In the genomic region with DNA sequence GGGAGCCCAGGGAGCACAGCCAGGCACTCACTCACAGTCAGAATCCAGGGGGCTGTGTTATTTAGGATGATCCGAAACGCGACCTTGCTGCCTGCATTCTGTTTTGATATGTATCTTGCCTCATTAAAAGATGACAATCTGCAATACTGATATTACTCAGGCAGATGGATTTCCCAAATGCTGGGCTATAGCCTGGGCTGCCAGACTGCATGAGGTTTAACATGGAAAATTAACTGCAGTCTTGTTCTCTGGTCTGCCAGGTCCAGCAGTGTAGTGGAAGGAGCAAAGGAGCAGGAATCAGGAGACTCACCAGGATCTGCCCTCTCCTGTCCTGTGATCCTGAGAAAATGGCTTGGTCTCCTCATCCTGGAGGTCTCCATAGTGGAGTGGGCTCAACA, we compare ENCODE assay signal across 23 cellular contexts.
"Had no signal": no experiment of that assay in that cellular context is flagged by ENCODE, and none has a peak within 500 bp of the region (broad histone marks: within the 10 kb centered on the region; RNA-seq: fewer than 3 reads in every experiment).

No MANE protein-coding gene starts in this region.

- H3K36me3 ChIP-seq: esophagus squamous epithelium, left ventricle myocardium inferior, neural progenitor cell, right lobe of liver, suprapubic skin, thyroid gland, upper lobe of left lung had no signal

- H3K27me3 ChIP-seq: esophagus squamous epithelium, neural progenitor cell, right lobe of liver, suprapubic skin, thyroid gland, upper lobe of left lung had no signal

- H3K4me1 Mint-ChIP-seq: immature natural killer cell; memory B cell; mesothelial cell of epicardium; naive B cell; stimulated activated naive B cell treated with anti-CD40 and anti-IgM and Interleukin-4, amounts not matched to agents 10 μg/mL and 1 μg/mL and 100 μg/mL, for 72 hours had no signal

- H3K4me3 ChIP-seq: coronary artery, esophagus squamous epithelium, left ventricle myocardium inferior, lung, mucosa of descending colon, neural progenitor cell, right lobe of liver, suprapubic skin, thyroid gland, upper lobe of left lung had no signal

- H3K4me1 ChIP-seq: esophagus squamous epithelium, left ventricle myocardium inferior, parathyroid adenoma, right lobe of liver, suprapubic skin, thyroid gland, upper lobe of left lung had no signal

- H3K27ac ChIP-seq: coronary artery, esophagus squamous epithelium, left ventricle myocardium inferior, neural progenitor cell, parathyroid adenoma, right lobe of liver, suprapubic skin, thyroid gland, upper lobe of left lung had no signal

- H3K9me3 ChIP-seq: left ventricle myocardium inferior, mucosa of descending colon, right lobe of liver, thyroid gland, upper lobe of left lung had no signal

- H3K27ac Mint-ChIP-seq: effector memory CD8-positive, alpha-beta T cell; immature natural killer cell; memory B cell; mesothelial cell of epicardium; naive B cell; nephron; neural progenitor cell; progenitor cell of endocrine pancreas; stimulated activated naive B cell treated with anti-CD40 and anti-IgM and Interleukin-4, amounts not matched to agents 10 μg/mL and 1 μg/mL and 100 μg/mL, for 72 hours; stimulated activated naive CD8-positive, alpha-beta T cell treated with anti-CD3 and anti-CD28 coated beads, Interleukin-15, Interleukin-2, amounts not matched to agents 100 ng/mL and 50 ng/mL, for 24 hours had no signal

- H3K9me3 Mint-ChIP-seq: effector memory CD8-positive, alpha-beta T cell; mesothelial cell of epicardium; nephron; neural progenitor cell; stimulated activated naive B cell treated with anti-CD40 and anti-IgM and Interleukin-4, amounts not matched to agents 10 μg/mL and 1 μg/mL and 100 μg/mL, for 72 hours; stimulated activated naive CD8-positive, alpha-beta T cell treated with anti-CD3 and anti-CD28 coated beads, Interleukin-15, Interleukin-2, amounts not matched to agents 100 ng/mL and 50 ng/mL, for 24 hours had no signal

- H3K4me3 Mint-ChIP-seq: effector memory CD8-positive, alpha-beta T cell; immature natural killer cell; memory B cell; mesothelial cell of epicardium; naive B cell; nephron; neural progenitor cell; stimulated activated naive B cell treated with anti-CD40 and anti-IgM and Interleukin-4, amounts not matched to agents 10 μg/mL and 1 μg/mL and 100 μg/mL, for 72 hours; stimulated activated naive CD8-positive, alpha-beta T cell treated with anti-CD3 and anti-CD28 coated beads, Interleukin-15, Interleukin-2, amounts not matched to agents 100 ng/mL and 50 ng/mL, for 24 hours had no signal

- H3K36me3 Mint-ChIP-seq: immature natural killer cell; memory B cell; mesothelial cell of epicardium; naive B cell; neural progenitor cell; stimulated activated naive B cell treated with anti-CD40 and anti-IgM and Interleukin-4, amounts not matched to agents 10 μg/mL and 1 μg/mL and 100 μg/mL, for 72 hours had no signal

- DNase-seq: effector memory CD8-positive, alpha-beta T cell; esophagus squamous epithelium; foreskin melanocyte; glutamatergic neuron; immature natural killer cell; kidney glomerular epithelial cell; left ventricle myocardium inferior; naive B cell; stimulated activated naive B cell treated with anti-CD40 and anti-IgM and Interleukin-4, amounts not matched to agents 10 μg/mL and 1 μg/mL and 100 μg/mL, for 72 hours had no signal

- ATAC-seq: effector memory CD8-positive, alpha-beta T cell had no signal
